In the genomic region with DNA sequence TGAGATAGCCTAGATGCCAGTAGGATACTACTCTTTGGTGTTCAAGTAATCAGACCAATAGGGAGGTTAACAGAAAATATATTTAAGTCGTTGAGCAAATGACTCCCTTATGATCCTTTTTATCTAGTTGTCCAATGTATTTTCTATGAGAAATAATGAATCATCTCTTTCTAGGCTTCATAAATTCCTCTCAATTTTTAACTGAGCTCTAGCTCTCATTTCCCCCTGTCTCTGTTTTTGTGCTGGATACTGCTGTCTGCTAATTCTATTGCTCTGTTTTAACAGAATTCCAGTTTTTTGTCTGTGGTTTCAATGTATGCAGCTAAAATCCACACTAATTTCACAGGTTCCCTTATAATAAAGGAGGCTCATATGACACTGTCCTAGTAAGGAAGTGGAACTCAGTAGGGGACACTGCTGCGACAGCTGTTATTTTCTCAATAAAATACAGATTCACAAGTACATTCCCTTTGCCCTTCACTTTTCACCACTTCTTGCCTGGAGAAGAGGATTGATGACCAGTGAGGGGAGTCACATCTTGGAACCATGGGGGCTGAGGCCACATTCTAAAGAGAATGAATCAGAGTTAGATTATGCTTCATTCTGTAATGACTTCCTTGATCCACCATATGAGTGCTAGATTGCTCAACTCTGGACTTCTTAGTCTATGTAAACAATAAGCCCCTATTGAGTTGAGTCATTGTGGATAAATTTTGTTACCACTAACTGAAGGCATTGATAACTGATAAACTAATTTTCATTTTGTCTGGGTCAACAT, we compare ENCODE assay signal across 10 cellular contexts.
A peak's percentile ranks its signal among the peaks of the same experiment; 100 is the strongest.
DNase-seq lines count a peak whose midpoint lies in the region; ATAC-seq and TF ChIP-seq lines count a peak whose summit lies in the region.
"Had no signal": no experiment of that assay in that cellular context is flagged by ENCODE, and none has a peak within 500 bp of the region (broad histone marks: within the 10 kb centered on the region; RNA-seq: fewer than 3 reads in every experiment).

No MANE protein-coding gene starts in this region.

- no peak for TF ChIP-seq CTCF in AG04450 (IDR thresholded peaks at IDR 0.05; ENCODE audit: low read depth, low read length)
- no peak for TF ChIP-seq CTCF in spleen (IDR thresholded peaks at IDR 0.05 in 8 of 11, conservative IDR thresholded peaks at IDR 0.05 in 3 of 11)

- H3K9me3 ChIP-seq in AG04450 (ENCODE audit: control insufficient read depth, insufficient read depth, low read length) (no peaks in the 10 kb centered on the region), spleen (no peaks in the 10 kb centered on the region)
- no peaks in the 10 kb centered on the region for H3K9me3 ChIP-seq in CD4-positive, alpha-beta memory T cell (ENCODE audit: control insufficient read depth in 1 of 2, low read length in 2 of 2)
- H3K9me3 ChIP-seq: right atrium auricular region had no signal

- intact Hi-C loops in spleen (cut with DNase I; ENCODE audit: low total_unique reads), result no loop called here
- intact Hi-C loops in CD4-positive, alpha-beta memory T cell (cut with micrococcal nuclease), result no loop called here

- ATAC-seq in activated T-helper 17 cell treated with anti-CD3 and anti-CD28 coated beads, Interleukin-2, amount 50 U/mL, for 72 hours (replicated peaks), result peak; percentile 79
- no peak for ATAC-seq in HG02973 (IDR thresholded peaks at IDR 0.05; ENCODE audit: unreplicated experiment)

- H3K27ac ChIP-seq in AG04450 (ENCODE audit: low read depth, low read length), result peak overlapping the region; percentile 58
- no peak overlapping the region for H3K27ac ChIP-seq in spleen
- no peak overlapping the region for H3K27ac ChIP-seq in CD4-positive, alpha-beta memory T cell (ENCODE audit: low read depth, low read length)
- H3K27ac ChIP-seq: right atrium auricular region had no signal

- no peak for TF ChIP-seq POLR2A in spleen (IDR thresholded peaks at IDR 0.05)

- H3K27ac Mint-ChIP-seq in activated T-helper 17 cell treated with anti-CD3 and anti-CD28 coated beads, Interleukin-2, amount 50 U/mL, for 72 hours, result no peak overlapping the region
- H3K27ac Mint-ChIP-seq in CD4-positive, alpha-beta memory T cell, result no peak overlapping the region

- no peaks in the 10 kb centered on the region for H3K27me3 Mint-ChIP-seq in activated T-helper 17 cell treated with anti-CD3 and anti-CD28 coated beads, Interleukin-2, amount 50 U/mL, for 72 hours
- H3K27me3 Mint-ChIP-seq in CD4-positive, alpha-beta memory T cell, result peaks cover 0 to 3% of the 10 kb centered on the region in 2 donors

- no peaks in the 10 kb centered on the region for H3K36me3 ChIP-seq in spleen
- no peaks in the 10 kb centered on the region for H3K36me3 ChIP-seq in CD4-positive, alpha-beta memory T cell (ENCODE audit: insufficient read depth, low read length)
- H3K36me3 ChIP-seq: right atrium auricular region had no signal

- no peak overlapping the region for H3K4me3 ChIP-seq in AG04450 (ENCODE audit: low read depth, low read length)
- no peak overlapping the region for H3K4me3 ChIP-seq in spleen
- no peak overlapping the region for H3K4me3 ChIP-seq in CD4-positive, alpha-beta memory T cell (ENCODE audit: low read length in 2 of 2)
- H3K4me3 ChIP-seq: right atrium auricular region had no signal

- H3K4me1 ChIP-seq in spleen, result no peaks in the 10 kb centered on the region
- H3K4me1 ChIP-seq in CD4-positive, alpha-beta memory T cell (ENCODE audit: insufficient read depth, low read length), result no peaks in the 10 kb centered on the region
- H3K4me1 ChIP-seq: right atrium auricular region had no signal

- no peaks in the 10 kb centered on the region for H3K9me3 Mint-ChIP-seq in activated T-helper 17 cell treated with anti-CD3 and anti-CD28 coated beads, Interleukin-2, amount 50 U/mL, for 72 hours
- H3K9me3 Mint-ChIP-seq in CD4-positive, alpha-beta memory T cell, result no peaks in the 10 kb centered on the region

- 73 to 88% (median 79%) methylated on average over 2 of the region's 2 CpGs for WGBS in spleen, 5 donors

- peak; percentile 74 for DNase-seq in AG04450 (ENCODE audit: low read depth, low spot score)
- DNase-seq in HS-27A (ENCODE audit: low read depth), result peak; percentile 81
- DNase-seq in hepatic stellate cell (ENCODE audit: low spot score), result peak; percentile 68
- no peak for DNase-seq in spleen
- no peak for DNase-seq in cortex of kidney (lab: John Stamatoyannopoulos, UW)
- DNase-seq in CD4-positive, alpha-beta memory T cell, result no peak
- DNase-seq: cerebellar nuclear complex had no signal

- no peaks in the 10 kb centered on the region for H3K4me1 Mint-ChIP-seq in activated T-helper 17 cell treated with anti-CD3 and anti-CD28 coated beads, Interleukin-2, amount 50 U/mL, for 72 hours
- H3K4me1 Mint-ChIP-seq in CD4-positive, alpha-beta memory T cell, result no peaks in the 10 kb centered on the region

- no peaks in the 10 kb centered on the region for H3K27me3 ChIP-seq in AG04450 (ENCODE audit: control insufficient read depth, insufficient read depth, low read length)
- H3K27me3 ChIP-seq in spleen (replicated peaks in 1 of 7), result no peaks in the 10 kb centered on the region
- no peaks in the 10 kb centered on the region for H3K27me3 ChIP-seq in CD4-positive, alpha-beta memory T cell (ENCODE audit: insufficient read depth, low read length)
- H3K27me3 ChIP-seq: right atrium auricular region had no signal

- POLR2A ChIA-PET in AG04450 (lab: Yijun Ruan, JAX), result interaction anchor here (0.6 to 1.3 kb wide), 2 partner anchors 72 to 362 kb away, joined by 3 to 4 read pairs; no protein-coding TSS in a partner anchor
- POLR2A ChIA-PET in CD4-positive, alpha-beta memory T cell (lab: Charles Lee; ENCODE audit: partially characterized antibody), result no interaction called here

- no peaks in the 10 kb centered on the region for H3K36me3 Mint-ChIP-seq in activated T-helper 17 cell treated with anti-CD3 and anti-CD28 coated beads, Interleukin-2, amount 50 U/mL, for 72 hours (ENCODE audit: low read depth)
- no peaks in the 10 kb centered on the region for H3K36me3 Mint-ChIP-seq in CD4-positive, alpha-beta memory T cell

- CTCF ChIA-PET in AG04450 (lab: Charles Lee), result interaction anchor here (1.6 kb wide), 1 partner anchor 43 kb away, joined by 3 read pairs; no protein-coding TSS in a partner anchor
- CTCF ChIA-PET in CD4-positive, alpha-beta memory T cell (lab: Charles Lee; ENCODE audit: partially characterized antibody), result no interaction called here

- H3K4me3 Mint-ChIP-seq in activated T-helper 17 cell treated with anti-CD3 and anti-CD28 coated beads, Interleukin-2, amount 50 U/mL, for 72 hours, result no peak overlapping the region
- no peak overlapping the region for H3K4me3 Mint-ChIP-seq in CD4-positive, alpha-beta memory T cell

Comparison
In these comparisons a context has a peak if more than half of its experiments do, and no peak if none do; other contexts are left out.
1. DNase-seq: peak in AG04450 (single experiment), HS-27A (single experiment) and hepatic stellate cell (single experiment); none in spleen (single experiment), cortex of kidney (single experiment) and CD4-positive, alpha-beta memory T cell (0 of 5).